ENCODE assay signal across 17 cellular contexts in genomic region chr10:61747341-61747740, GRCh38.
DNase-seq lines count a peak whose midpoint lies in the region; ATAC-seq, FAIRE-seq and TF ChIP-seq lines count a peak whose summit lies in the region.
"Had no signal": no experiment of that assay in that cellular context is flagged by ENCODE, and none has a peak within 500 bp of the region (broad histone marks: within the 10 kb centered on the region; RNA-seq: fewer than 3 reads in every experiment).

No MANE protein-coding gene starts in this region.

- ATAC-seq in K562 = no peak
- ATAC-seq in GM21529 (IDR thresholded peaks at IDR 0.05; ENCODE audit: unreplicated experiment) = no peak
- no peak for ATAC-seq in HG03457 (IDR thresholded peaks at IDR 0.05; ENCODE audit: unreplicated experiment)

- peaks cover 4 to 22% of the 10 kb centered on the region in 2 experiments; a peak in 3 of 5 replicates for H3K4me1 ChIP-seq in K562 (replicated peaks in 1 of 2; ENCODE audit: control insufficient read depth in 2 of 2, insufficient read depth in 2 of 2, low read length in 2 of 2)

- no peaks in the 10 kb centered on the region for H3K9me1 ChIP-seq in K562 (ENCODE audit: control insufficient read depth, insufficient read depth, low read length)

- POLR2A ChIA-PET in K562 (lab: Yijun Ruan, JAX) = interaction anchor here (0.5 to 2.8 kb wide), 3 partner anchors 14 to 22 kb away, joined by 3 to 12 read pairs (median 4); no protein-coding TSS in a partner anchor

- BruUV-seq in K562 (replicated peaks; lab: Mats Ljungman, UMichigan) = no TSS peak

- H3K27me3 Mint-ChIP-seq in mesothelial cell of epicardium (ENCODE audit: low read depth) (no peaks in the 10 kb centered on the region), chondrocyte (ENCODE audit: low read depth) (no peaks in the 10 kb centered on the region)
- H3K27me3 Mint-ChIP-seq: CD4-positive, alpha-beta T cell had no signal

- no peak overlapping the region for H3K4me3 ChIP-seq in AG10803 (ENCODE audit: low read length)
- no peak overlapping the region for H3K4me3 ChIP-seq in K562

- H3K27ac ChIP-seq in K562 (ENCODE audit: extremely low read depth, low read depth, low read length) = no peak overlapping the region

- no peaks in the 10 kb centered on the region for H4K20me1 ChIP-seq in K562 (replicated peaks; ENCODE audit: control insufficient read depth, insufficient read depth, low read length)

- peak overlapping the region; percentile 17 for H3K27ac Mint-ChIP-seq in mesothelial cell of epicardium
- no peak overlapping the region for H3K27ac Mint-ChIP-seq in chondrocyte (ENCODE audit: unreplicated experiment)
- H3K27ac Mint-ChIP-seq: CD4-positive, alpha-beta T cell had no signal

- TF ChIP-seq RAD21 in K562 (CRISPR knock-in tag; conservative IDR thresholded peaks at IDR 0.05 in 1 of 2, IDR thresholded peaks at IDR 0.05 in 1 of 2) = no peak

- H2AFZ ChIP-seq in K562 (ENCODE audit: low read depth, low read length) = peak overlapping the region; percentile 47; the same call in 1 of the 2 replicates

- DNase-seq in AG10803 (ENCODE audit: low read depth) (peak; percentile 1), NCI-H226 (peak; percentile 49), K562 (ENCODE audit: extremely low read depth in 1 of 4, low spot score in 3 of 4) (no peak), mesothelial cell of epicardium (ENCODE audit: low spot score in 2 of 2, unreplicated experiment in 2 of 2) (no peak), chondrocyte (ENCODE audit: low spot score) (no peak), T1000 (lab: John Stamatoyannopoulos, UW) (no peak)
- DNase-seq: CD4-positive, alpha-beta T cell; DMS79; KG1; NCI-H1048; NCI-H1436; NCI-H1930; NCI-H446; NCI-H69; SHP77 treated with DMSO at 0.1 percent for 48 hours had no signal

- intact Hi-C loops in K562 (cut with micrococcal nuclease) = no loop called here

- H3K9me3 Mint-ChIP-seq in mesothelial cell of epicardium (peaks cover 3% of the 10 kb centered on the region), chondrocyte (ENCODE audit: low read depth) (peaks cover 3% of the 10 kb centered on the region)

- CTCF ChIA-PET in K562 (lab: Yijun Ruan, JAX; ENCODE audit: low intra/inter-chr PET ratio) = no interaction called here

- H3K36me3 Mint-ChIP-seq in mesothelial cell of epicardium = no peaks in the 10 kb centered on the region
- H3K36me3 Mint-ChIP-seq in chondrocyte (ENCODE audit: low read depth) = no peaks in the 10 kb centered on the region

- H3K4me1 Mint-ChIP-seq in mesothelial cell of epicardium (peaks cover 39% of the 10 kb centered on the region), chondrocyte (ENCODE audit: low read depth) (peaks cover 64% of the 10 kb centered on the region)

- WGBS in K562 (ENCODE audit: insufficient coverage, low coverage, missing lambda C conversion rate) = 83% methylated on average over 3 of the region's 3 CpGs

- no peaks in the 10 kb centered on the region; the same call in 2 of the 3 replicates for H3K36me3 ChIP-seq in K562 (ENCODE audit: control insufficient read depth, insufficient read depth, low read length)

- H3K9me3 ChIP-seq in K562 (replicated peaks; ENCODE audit: control insufficient read depth, insufficient read depth, low read depth, low read length) = peaks cover 5% of the 10 kb centered on the region

- no peaks in the 10 kb centered on the region for H3K27me3 ChIP-seq in K562 (ENCODE audit: control insufficient read depth in 2 of 2, insufficient read depth in 2 of 2, low read length in 2 of 2)

- H3K4me3 Mint-ChIP-seq in mesothelial cell of epicardium (no peak overlapping the region), chondrocyte (ENCODE audit: unreplicated experiment) (no peak overlapping the region)
- H3K4me3 Mint-ChIP-seq: CD4-positive, alpha-beta T cell had no signal

- FAIRE-seq in K562 (lab: Jason Lieb, UNC) = no peak

- no peak overlapping the region for H3K9ac ChIP-seq in K562 (ENCODE audit: insufficient read depth in 1 of 2, low read depth in 2 of 2, low read length in 2 of 2)

- in situ Hi-C loops in K562 (cut with MboI) = no loop called here

- no peak for TF ChIP-seq POLR2A in K562 (conservative IDR thresholded peaks at IDR 0.05)

- no peak for TF ChIP-seq CTCF in AG10803 (conservative IDR thresholded peaks at IDR 0.05; ENCODE audit: low read length)
- TF ChIP-seq CTCF in K562 (IDR thresholded peaks at IDR 0.05 in 2 of 3, conservative IDR thresholded peaks at IDR 0.05 in 1 of 3; ENCODE audit: insufficient read depth in 2 of 3, low read depth in 1 of 3, low read length in 3 of 3) = no peak
- no peak for TF ChIP-seq CTCF in mesothelial cell of epicardium (IDR thresholded peaks at IDR 0.05; ENCODE audit: unreplicated experiment)
- TF ChIP-seq CTCF in chondrocyte (IDR thresholded peaks at IDR 0.05) = no peak

- no peak overlapping the region for H3K4me2 ChIP-seq in K562 (ENCODE audit: insufficient read depth, low read length)

- H3K79me2 ChIP-seq in K562 (ENCODE audit: control insufficient read depth, insufficient read depth, low read length) = no peaks in the 10 kb centered on the region

- no peak for TF ChIP-seq EP300 in K562 (IDR thresholded peaks at IDR 0.05; ENCODE audit: low read length)

TF ChIP-seq in K562, 482 proteins besides CTCF, POLR2A, EP300 and RAD21:
- TF ChIP-seq DACH1 (IDR thresholded peaks at IDR 0.05; ENCODE audit: partially characterized antibody) (peak; percentile 37), REST (CRISPR knock-in tag; IDR thresholded peaks at IDR 0.05; ENCODE audit: low read depth) (no peak), ZKSCAN8 (CRISPR knock-in tag; IDR thresholded peaks at IDR 0.05) (no peak), ZNF23 (CRISPR knock-in tag; IDR thresholded peaks at IDR 0.05) (no peak), CREB3 (tag; conservative IDR thresholded peaks at IDR 0.05; ENCODE audit: low read depth) (no peak), ZSCAN32 (CRISPR knock-in tag; IDR thresholded peaks at IDR 0.05) (no peak), FIP1L1 (IDR thresholded peaks at IDR 0.05; ENCODE audit: low read depth, low read length, poor library complexity, severe bottlenecking) (no peak), ZC3H11A (IDR thresholded peaks at IDR 0.05; ENCODE audit: low read depth, low read length) (no peak)

Comparison
In these comparisons a context has a peak if more than half of its experiments do, and no peak if none do; other contexts are left out.
1. DNase-seq: peak in AG10803 (single experiment) and NCI-H226 (single experiment); none in K562 (0 of 4), mesothelial cell of epicardium (0 of 2), chondrocyte (single experiment) and T1000 (single experiment).